ENCODE assay signal across 24 cellular contexts in the genomic region with DNA sequence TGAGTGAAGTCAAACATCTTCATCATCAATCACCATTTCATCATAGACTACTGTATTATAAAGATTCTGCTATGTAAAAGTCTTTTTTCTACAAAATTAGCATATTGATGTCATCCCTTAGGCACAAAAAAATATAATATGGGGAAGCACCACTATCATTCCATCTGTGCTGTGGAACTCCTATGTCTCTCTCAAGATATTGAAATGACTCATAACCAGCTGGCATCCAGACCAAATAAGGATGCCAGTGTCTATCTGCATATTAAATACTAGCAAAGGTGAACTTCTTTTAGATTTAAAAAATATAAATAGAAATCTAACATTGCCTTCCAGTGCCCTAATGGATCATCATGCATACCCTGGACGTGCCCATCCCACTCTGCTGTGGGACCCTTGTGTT. TPM values are rescaled to one million over a fixed set of nuclear protein-coding genes. Genes with fewer than 3 reads are reported as not detected.
DNase-seq lines count a peak whose midpoint lies in the region; ATAC-seq and TF ChIP-seq lines count a peak whose summit lies in the region.
"Had no signal": no experiment of that assay in that cellular context is flagged by ENCODE, and none has a peak within 500 bp of the region (broad histone marks: within the 10 kb centered on the region; RNA-seq: fewer than 3 reads in every experiment).

No MANE protein-coding gene starts in this region.

- TF ChIP-seq CTCF in colonic mucosa (IDR thresholded peaks at IDR 0.05) = no peak

- H3K27ac ChIP-seq in colonic mucosa = no peak overlapping the region
- H3K27ac ChIP-seq: coronary artery, neutrophil, psoas muscle, RWPE1, skin epidermis, tibial artery had no signal

- H3K27me3 ChIP-seq in colonic mucosa = no peaks in the 10 kb centered on the region
- H3K27me3 ChIP-seq: neutrophil, tibial artery had no signal

- no peaks in the 10 kb centered on the region for H3K9me3 ChIP-seq in colonic mucosa
- H3K9me3 ChIP-seq: neutrophil, psoas muscle, tibial artery had no signal

- no peak overlapping the region for H3K9ac ChIP-seq in colonic mucosa (ENCODE audit: low read depth in 2 of 2, low read length in 2 of 2)

- no peak for ATAC-seq in HG02623 (IDR thresholded peaks at IDR 0.05; ENCODE audit: unreplicated experiment)
- ATAC-seq: psoas muscle; stimulated activated naive B cell treated with anti-CD40 and anti-IgM and Interleukin-4, amounts not matched to agents 10 μg/mL and 1 μg/mL and 100 μg/mL, for 72 hours had no signal

- intact Hi-C loops in colonic mucosa (cut with DNase I) = no loop called here

- peak; percentile 49 for DNase-seq in EL
- peak; percentile 45 for DNase-seq in LHCN-M2 (ENCODE audit: low read depth)
- DNase-seq in amniotic epithelial cell (ENCODE audit: low read depth) = peak; percentile 15
- peak; percentile 52 for DNase-seq in myocyte (ENCODE audit: low read depth)
- no peak for DNase-seq in HK-2 (ENCODE audit: unreplicated experiment)
- no peak for DNase-seq in colonic mucosa
- DNase-seq: activated CD4-positive, CD25-positive, alpha-beta regulatory T cell treated with anti-CD3 and anti-CD28 coated beads, Interleukin-2, amount 50 U/mL, for 72 hours; activated CD8-positive, alpha-beta memory T cell treated with anti-CD3 and anti-CD28 coated beads for 24 hours; activated naive CD4-positive, alpha-beta T cell; activated T-cell treated with anti-CD3 and anti-CD28 coated beads, Interleukin-2, amount 50 U/mL, for 24 hours; amniotic stem cell; MV-4-11; NCI-H187; NCI-H526 treated with DMSO at 0.1 percent for 48 hours; psoas muscle; stimulated activated CD4-positive, alpha-beta T cell treated with anti-CD3 and anti-CD28 coated beads, Interleukin-2, amount 100 ng/mL, for 24 hours; stimulated activated naive B cell treated with anti-CD40 and anti-IgM and Interleukin-4, amounts not matched to agents 10 μg/mL and 1 μg/mL and 100 μg/mL, for 72 hours; T1000; tibial artery had no signal

- no peaks in the 10 kb centered on the region for H3K4me1 ChIP-seq in colonic mucosa
- H3K4me1 ChIP-seq: psoas muscle, tibial artery had no signal

- no peaks in the 10 kb centered on the region for H3K36me3 ChIP-seq in colonic mucosa
- H3K36me3 ChIP-seq: neutrophil, tibial artery had no signal

- H3K4me3 ChIP-seq in colonic mucosa = no peak overlapping the region
- H3K4me3 ChIP-seq: coronary artery, psoas muscle, skin epidermis, tibial artery had no signal

RNA-seq across cellular contexts. Expression of a gene that starts 17.9 kb away (rescaled TPM):
- total RNA-seq in LHCN-M2 (2014; rRNA removed) (12.9 and 19.6 TPM in 2 replicates), myocyte (41.6 and 41.8 TPM in 2 replicates), colonic mucosa (10 to 100 TPM; 29.9 to 41.6 TPM)
- 15.3 TPM for polyA plus RNA-seq in LHCN-M2 (2012)
- polyA plus RNA-seq in myocyte (2012) = 38.8 TPM

RNA-seq across cellular contexts. Expression of a gene that starts 20.4 kb away (rescaled TPM):
- total RNA-seq in LHCN-M2 (2014; rRNA removed) (12.7 and 14.5 TPM in 2 replicates), myocyte (13.6 and 20.6 TPM in 2 replicates), colonic mucosa (10 to 100 TPM; 21.9 to 24.2 TPM)
- polyA plus RNA-seq in LHCN-M2 (2012) = 10.2 TPM
- polyA plus RNA-seq in myocyte (2012) = 12.0 TPM

Comparison
In these comparisons a context has a peak if more than half of its experiments do, and no peak if none do; other contexts are left out.
1. DNase-seq: peak in EL (single experiment), LHCN-M2 (single experiment), amniotic epithelial cell (single experiment) and myocyte (single experiment); none in HK-2 (single experiment) and colonic mucosa (single experiment).